Comparison of ENCODE assay signal across 3 cellular contexts in the genomic region with DNA sequence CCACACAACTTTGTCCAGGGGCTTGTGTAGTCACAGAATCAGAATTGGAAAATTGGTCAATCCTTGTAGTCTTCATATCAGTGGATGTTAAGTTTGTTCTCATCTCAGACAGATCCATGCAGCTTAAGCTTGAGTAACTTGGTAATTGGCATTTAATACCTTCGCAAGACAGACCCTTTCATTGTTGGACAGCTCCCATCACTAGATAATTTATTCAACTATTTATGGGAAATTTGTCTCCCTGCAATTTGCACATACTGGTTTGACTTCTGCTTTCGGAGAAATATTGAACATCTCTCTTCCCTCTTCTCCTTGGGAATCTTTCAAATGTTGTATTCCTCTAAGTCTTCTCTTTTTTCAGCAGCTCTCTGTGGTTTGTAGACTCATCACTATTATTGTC.
A peak's percentile ranks its signal among the peaks of the same experiment; 100 is the strongest.
TF ChIP-seq lines count a peak whose summit lies in the region.

No MANE protein-coding gene starts in this region.

TF ChIP-seq in GM23338, 12 proteins besides CTCF, POLR2A, EP300 and RAD21 (continued from another document and continues in another):
- TF ChIP-seq NANOG (IDR thresholded peaks at IDR 0.05; ENCODE audit: borderline replicate concordance) (no peak), ZNF114 (CRISPR knock-in tag; IDR thresholded peaks at IDR 0.05) (no peak), JUNB (IDR thresholded peaks at IDR 0.05; ENCODE audit: unreplicated experiment) (no peak), STAT1 (IDR thresholded peaks at IDR 0.05; ENCODE audit: unreplicated experiment) (no peak), EZH2phosphoT487 (IDR thresholded peaks at IDR 0.05; ENCODE audit: unreplicated experiment) (no peak)
- TF ChIP-seq, protein P1, sequence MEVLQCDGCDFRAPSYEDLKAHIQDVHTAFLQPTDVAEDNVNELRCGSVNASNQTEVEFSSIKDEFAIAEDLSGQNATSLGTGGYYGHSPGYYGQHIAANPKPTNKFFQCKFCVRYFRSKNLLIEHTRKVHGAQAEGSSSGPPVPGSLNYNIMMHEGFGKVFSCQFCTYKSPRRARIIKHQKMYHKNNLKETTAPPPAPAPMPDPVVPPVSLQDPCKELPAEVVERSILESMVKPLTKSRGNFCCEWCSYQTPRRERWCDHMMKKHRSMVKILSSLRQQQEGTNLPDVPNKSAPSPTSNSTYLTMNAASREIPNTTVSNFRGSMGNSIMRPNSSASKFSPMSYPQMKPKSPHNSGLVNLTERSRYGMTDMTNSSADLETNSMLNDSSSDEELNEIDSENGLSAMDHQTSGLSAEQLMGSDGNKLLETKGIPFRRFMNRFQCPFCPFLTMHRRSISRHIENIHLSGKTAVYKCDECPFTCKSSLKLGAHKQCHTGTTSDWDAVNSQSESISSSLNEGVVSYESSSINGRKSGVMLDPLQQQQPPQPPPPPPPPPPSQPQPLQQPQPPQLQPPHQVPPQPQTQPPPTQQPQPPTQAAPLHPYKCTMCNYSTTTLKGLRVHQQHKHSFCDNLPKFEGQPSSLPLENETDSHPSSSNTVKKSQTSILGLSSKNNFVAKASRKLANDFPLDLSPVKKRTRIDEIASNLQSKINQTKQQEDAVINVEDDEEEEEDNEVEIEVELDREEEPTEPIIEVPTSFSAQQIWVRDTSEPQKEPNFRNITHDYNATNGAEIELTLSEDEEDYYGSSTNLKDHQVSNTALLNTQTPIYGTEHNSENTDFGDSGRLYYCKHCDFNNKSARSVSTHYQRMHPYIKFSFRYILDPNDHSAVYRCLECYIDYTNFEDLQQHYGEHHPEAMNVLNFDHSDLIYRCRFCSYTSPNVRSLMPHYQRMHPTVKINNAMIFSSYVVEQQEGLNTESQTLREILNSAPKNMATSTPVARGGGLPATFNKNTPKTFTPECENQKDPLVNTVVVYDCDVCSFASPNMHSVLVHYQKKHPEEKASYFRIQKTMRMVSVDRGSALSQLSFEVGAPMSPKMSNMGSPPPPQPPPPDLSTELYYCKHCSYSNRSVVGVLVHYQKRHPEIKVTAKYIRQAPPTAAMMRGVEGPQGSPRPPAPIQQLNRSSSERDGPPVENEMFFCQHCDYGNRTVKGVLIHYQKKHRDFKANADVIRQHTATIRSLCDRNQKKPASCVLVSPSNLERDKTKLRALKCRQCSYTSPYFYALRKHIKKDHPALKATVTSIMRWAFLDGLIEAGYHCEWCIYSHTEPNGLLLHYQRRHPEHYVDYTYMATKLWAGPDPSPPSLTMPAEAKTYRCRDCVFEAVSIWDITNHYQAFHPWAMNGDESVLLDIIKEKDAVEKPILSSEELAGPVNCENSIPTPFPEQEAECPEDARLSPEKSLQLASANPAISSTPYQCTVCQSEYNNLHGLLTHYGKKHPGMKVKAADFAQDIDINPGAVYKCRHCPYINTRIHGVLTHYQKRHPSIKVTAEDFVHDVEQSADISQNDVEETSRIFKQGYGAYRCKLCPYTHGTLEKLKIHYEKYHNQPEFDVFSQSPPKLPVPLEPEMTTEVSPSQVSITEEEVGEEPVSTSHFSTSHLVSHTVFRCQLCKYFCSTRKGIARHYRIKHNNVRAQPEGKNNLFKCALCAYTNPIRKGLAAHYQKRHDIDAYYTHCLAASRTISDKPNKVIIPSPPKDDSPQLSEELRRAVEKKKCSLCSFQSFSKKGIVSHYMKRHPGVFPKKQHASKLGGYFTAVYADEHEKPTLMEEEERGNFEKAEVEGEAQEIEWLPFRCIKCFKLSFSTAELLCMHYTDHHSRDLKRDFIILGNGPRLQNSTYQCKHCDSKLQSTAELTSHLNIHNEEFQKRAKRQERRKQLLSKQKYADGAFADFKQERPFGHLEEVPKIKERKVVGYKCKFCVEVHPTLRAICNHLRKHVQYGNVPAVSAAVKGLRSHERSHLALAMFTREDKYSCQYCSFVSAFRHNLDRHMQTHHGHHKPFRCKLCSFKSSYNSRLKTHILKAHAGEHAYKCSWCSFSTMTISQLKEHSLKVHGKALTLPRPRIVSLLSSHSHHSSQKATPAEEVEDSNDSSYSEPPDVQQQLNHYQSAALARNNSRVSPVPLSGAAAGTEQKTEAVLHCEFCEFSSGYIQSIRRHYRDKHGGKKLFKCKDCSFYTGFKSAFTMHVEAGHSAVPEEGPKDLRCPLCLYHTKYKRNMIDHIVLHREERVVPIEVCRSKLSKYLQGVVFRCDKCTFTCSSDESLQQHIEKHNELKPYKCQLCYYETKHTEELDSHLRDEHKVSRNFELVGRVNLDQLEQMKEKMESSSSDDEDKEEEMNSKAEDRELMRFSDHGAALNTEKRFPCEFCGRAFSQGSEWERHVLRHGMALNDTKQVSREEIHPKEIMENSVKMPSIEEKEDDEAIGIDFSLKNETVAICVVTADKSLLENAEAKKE (CRISPR knock-in tag; IDR thresholded peaks at IDR 0.05), result no peak

TF ChIP-seq in HEK293, 187 proteins besides CTCF, POLR2A, EP300 and RAD21 (continued from another document):
- TF ChIP-seq, protein P2, sequence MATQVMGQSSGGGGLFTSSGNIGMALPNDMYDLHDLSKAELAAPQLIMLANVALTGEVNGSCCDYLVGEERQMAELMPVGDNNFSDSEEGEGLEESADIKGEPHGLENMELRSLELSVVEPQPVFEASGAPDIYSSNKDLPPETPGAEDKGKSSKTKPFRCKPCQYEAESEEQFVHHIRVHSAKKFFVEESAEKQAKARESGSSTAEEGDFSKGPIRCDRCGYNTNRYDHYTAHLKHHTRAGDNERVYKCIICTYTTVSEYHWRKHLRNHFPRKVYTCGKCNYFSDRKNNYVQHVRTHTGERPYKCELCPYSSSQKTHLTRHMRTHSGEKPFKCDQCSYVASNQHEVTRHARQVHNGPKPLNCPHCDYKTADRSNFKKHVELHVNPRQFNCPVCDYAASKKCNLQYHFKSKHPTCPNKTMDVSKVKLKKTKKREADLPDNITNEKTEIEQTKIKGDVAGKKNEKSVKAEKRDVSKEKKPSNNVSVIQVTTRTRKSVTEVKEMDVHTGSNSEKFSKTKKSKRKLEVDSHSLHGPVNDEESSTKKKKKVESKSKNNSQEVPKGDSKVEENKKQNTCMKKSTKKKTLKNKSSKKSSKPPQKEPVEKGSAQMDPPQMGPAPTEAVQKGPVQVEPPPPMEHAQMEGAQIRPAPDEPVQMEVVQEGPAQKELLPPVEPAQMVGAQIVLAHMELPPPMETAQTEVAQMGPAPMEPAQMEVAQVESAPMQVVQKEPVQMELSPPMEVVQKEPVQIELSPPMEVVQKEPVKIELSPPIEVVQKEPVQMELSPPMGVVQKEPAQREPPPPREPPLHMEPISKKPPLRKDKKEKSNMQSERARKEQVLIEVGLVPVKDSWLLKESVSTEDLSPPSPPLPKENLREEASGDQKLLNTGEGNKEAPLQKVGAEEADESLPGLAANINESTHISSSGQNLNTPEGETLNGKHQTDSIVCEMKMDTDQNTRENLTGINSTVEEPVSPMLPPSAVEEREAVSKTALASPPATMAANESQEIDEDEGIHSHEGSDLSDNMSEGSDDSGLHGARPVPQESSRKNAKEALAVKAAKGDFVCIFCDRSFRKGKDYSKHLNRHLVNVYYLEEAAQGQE (tag by site-specific recombination; IDR thresholded peaks at IDR 0.05), result peak; percentile 79
TF ChIP-seq in HEK293: peak in this region for 1.

TF ChIP-seq in neural cell, 6 proteins besides CTCF, POLR2A, EP300 and RAD21 (continued from another document):
- no peak for TF ChIP-seq POLR2AphosphoS5 (IDR thresholded peaks at IDR 0.05)
- TF ChIP-seq, protein P2 (IDR thresholded peaks at IDR 0.05; ENCODE audit: borderline replicate concordance), result no peak
